15 cellular contexts compared by ENCODE assay signal in the genomic region with DNA sequence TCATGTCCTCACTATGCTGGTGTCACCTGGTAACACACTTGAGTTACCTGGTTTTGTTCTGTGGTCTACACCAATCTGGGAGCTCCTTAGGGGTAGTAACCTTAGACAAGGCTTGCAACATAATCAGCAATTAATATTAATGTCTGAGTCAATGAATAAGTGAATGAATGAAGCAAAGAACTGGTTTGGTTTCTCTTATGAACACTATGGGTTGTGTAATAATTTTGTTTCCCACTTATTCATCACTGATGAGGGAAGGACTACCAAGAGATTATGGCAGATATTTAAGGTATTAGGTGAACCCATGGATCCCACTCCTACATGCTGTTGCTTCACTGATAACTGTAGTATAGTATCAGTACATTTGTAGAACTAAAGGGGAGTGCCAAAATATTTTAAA.
"Had no signal": no experiment of that assay in that cellular context is flagged by ENCODE, and none has a peak within 500 bp of the region (broad histone marks: within the 10 kb centered on the region; RNA-seq: fewer than 3 reads in every experiment).

No MANE protein-coding gene starts in this region.

- H3K27ac Mint-ChIP-seq: activated CD4-positive, alpha-beta T cell treated with anti-CD3 and anti-CD28 coated beads, Interleukin-2, amount 10 ng/mL, durations not matched to agents 7 days and 5 days; activated T-helper 1 cell treated with anti-CD3 and anti-CD28 coated beads, Interleukin-12 subunit alpha, Interleukin-12 subunit beta, Interleukin-2, Interleukin-4 antibody, amounts not matched to agents 30 ng/mL and 10 ng/mL and 1 ng/mL, durations not matched to agents 14 hours and 24 hours and 36 hours; endodermal cell; nephron; stimulated activated naive CD8-positive, alpha-beta T cell treated with anti-CD3 and anti-CD28 coated beads, Interleukin-15, Interleukin-2, amounts not matched to agents 100 ng/mL and 50 ng/mL, for 24 hours had no signal

- H3K27ac ChIP-seq: ascending aorta, cardiac muscle cell, esophagus muscularis mucosa, prostate gland, spleen, upper lobe of left lung had no signal

- H3K4me1 ChIP-seq: prostate gland had no signal

- H3K9me3 Mint-ChIP-seq: activated CD4-positive, alpha-beta T cell treated with anti-CD3 and anti-CD28 coated beads, Interleukin-2, amount 10 ng/mL, durations not matched to agents 7 days and 5 days; activated T-helper 1 cell treated with anti-CD3 and anti-CD28 coated beads, Interleukin-12 subunit alpha, Interleukin-12 subunit beta, Interleukin-2, Interleukin-4 antibody, amounts not matched to agents 30 ng/mL and 10 ng/mL and 1 ng/mL, durations not matched to agents 14 hours and 24 hours and 36 hours; nephron had no signal

- H3K4me3 Mint-ChIP-seq: activated CD4-positive, alpha-beta T cell treated with anti-CD3 and anti-CD28 coated beads, Interleukin-2, amount 10 ng/mL, durations not matched to agents 7 days and 5 days; activated T-helper 1 cell treated with anti-CD3 and anti-CD28 coated beads, Interleukin-12 subunit alpha, Interleukin-12 subunit beta, Interleukin-2, Interleukin-4 antibody, amounts not matched to agents 30 ng/mL and 10 ng/mL and 1 ng/mL, durations not matched to agents 14 hours and 24 hours and 36 hours; endodermal cell; nephron; stimulated activated naive CD8-positive, alpha-beta T cell treated with anti-CD3 and anti-CD28 coated beads, Interleukin-15, Interleukin-2, amounts not matched to agents 100 ng/mL and 50 ng/mL, for 24 hours had no signal

- H3K27me3 ChIP-seq: dorsolateral prefrontal cortex, esophagus muscularis mucosa, upper lobe of left lung had no signal

- H3K4me3 ChIP-seq: ascending aorta, cardiac muscle cell, dorsolateral prefrontal cortex, esophagus muscularis mucosa, prostate gland, spleen, upper lobe of left lung had no signal

- H3K36me3 ChIP-seq: ascending aorta, cardiac muscle cell, esophagus muscularis mucosa, prostate gland, upper lobe of left lung had no signal

- H3K9me3 ChIP-seq: ascending aorta, esophagus muscularis mucosa, prostate gland, spleen, upper lobe of left lung had no signal

- DNase-seq: activated CD4-positive, alpha-beta T cell treated with anti-CD3 and anti-CD28 coated beads, Interleukin-2, amount 10 ng/mL, durations not matched to agents 7 days and 5 days; dorsolateral prefrontal cortex; endodermal cell; glutamatergic neuron; occipital lobe; spleen; T-helper 9 cell had no signal
